Comparison of ENCODE assay signal across 8 cellular contexts in genomic region chr20:38806855-38807655, GRCh38. TPM values are rescaled to one million over a fixed set of nuclear protein-coding genes. Genes with fewer than 3 reads are reported as not detected.
A peak's percentile ranks its signal among the peaks of the same experiment; 100 is the strongest.
DNase-seq lines count a peak whose midpoint lies in the region; ATAC-seq, FAIRE-seq and TF ChIP-seq lines count a peak whose summit lies in the region.

No MANE protein-coding gene starts in this region.

- H3K9me3 Mint-ChIP-seq in WTC11, result no peaks in the 10 kb centered on the region

- H3K36me3 ChIP-seq in effector memory CD4-positive, alpha-beta T cell (ENCODE audit: control insufficient read depth, insufficient read depth, low read length), result peaks cover 15% of the 10 kb centered on the region
- H3K36me3 ChIP-seq in ovary, result no peaks in the 10 kb centered on the region

- CTCF ChIA-PET in A549 (lab: Yijun Ruan, JAX), result interaction anchor here (0.6 to 2.7 kb wide), 8 partner anchors 17 to 173 kb away, joined by 3 to 9 read pairs (median 3); no protein-coding TSS in a partner anchor
- CTCF ChIA-PET in WTC11 (lab: Charles Lee), result interaction anchor here (0.6 to 4.1 kb wide), 10 partner anchors 11 to 148 kb away, joined by 3 to 39 read pairs (median 3); no protein-coding TSS in a partner anchor

- no peak for TF ChIP-seq EP300 in A549 (IDR thresholded peaks at IDR 0.05)
- no peak for TF ChIP-seq EP300 in ovary (IDR thresholded peaks at IDR 0.05)

- H3K9me3 ChIP-seq in A549, result no peaks in the 10 kb centered on the region
- no peaks in the 10 kb centered on the region for H3K9me3 ChIP-seq in effector memory CD4-positive, alpha-beta T cell (ENCODE audit: control insufficient read depth, low read length)
- H3K9me3 ChIP-seq in ovary, result no peaks in the 10 kb centered on the region

- H3K27ac Mint-ChIP-seq in WTC11, result no peak overlapping the region

- no peaks in the 10 kb centered on the region for H3K27me3 ChIP-seq in effector memory CD4-positive, alpha-beta T cell (replicated peaks; ENCODE audit: control insufficient read depth, insufficient read depth, low read length, poor library complexity, severe bottlenecking)
- no peaks in the 10 kb centered on the region for H3K27me3 ChIP-seq in ovary

- WGBS in A549 (ENCODE audit: missing lambda C conversion rate), result 83% methylated on average over 28 of the region's 32 CpGs
- WGBS in ovary, 3 donors, result 8 to 17% (median 9%) methylated on average over 18 to 32 of the region's 32 CpGs

- H3K4me2 ChIP-seq in A549, result peak overlapping the region; percentile 98

- ATAC-seq in A549 (no peak), GM21619 (IDR thresholded peaks at IDR 0.05; ENCODE audit: unreplicated experiment) (peak; percentile 6), WTC11 (0 out of 2 replicates have a peak, but pooled peaks have one; percentile 0), GM19035 (IDR thresholded peaks at IDR 0.05; ENCODE audit: unreplicated experiment) (no peak)

- FAIRE-seq in A549 (lab: Jason Lieb, UNC), result no peak

- DNase-seq in A549 (ENCODE audit: low read depth in 1 of 2, low spot score in 1 of 2), result no peak
- peak; percentile 27 for DNase-seq in WTC11 (ENCODE audit: low spot score)
- peak; percentile 24 to 48 (median 29) for DNase-seq in effector memory CD4-positive, alpha-beta T cell
- DNase-seq in ovary, result no peak
- no peak for DNase-seq in EL
- DNase-seq in NCI-H1694 treated with DMSO at 0.1 percent for 48 hours (lab: John Stamatoyannopoulos, UW), result no peak

- peak overlapping the region; percentile 69 for H3K4me3 Mint-ChIP-seq in WTC11

- peak overlapping the region; percentile 61; the same call in 2 of the 3 replicates for H3K4me3 ChIP-seq in A549
- peak overlapping the region; percentile 87 for H3K4me3 ChIP-seq in effector memory CD4-positive, alpha-beta T cell (ENCODE audit: insufficient read depth, low read depth, low read length, poor library complexity, severe bottlenecking)
- H3K4me3 ChIP-seq in ovary, result peak overlapping the region; percentile 43

- TF ChIP-seq CTCF in A549 (IDR thresholded peaks at IDR 0.05) (no peak), WTC11 (IDR thresholded peaks at IDR 0.05) (no peak), ovary (IDR thresholded peaks at IDR 0.05) (no peak)

- H3K27ac ChIP-seq in A549, result no peak overlapping the region
- peak overlapping the region; percentile 99 for H3K27ac ChIP-seq in effector memory CD4-positive, alpha-beta T cell (ENCODE audit: insufficient read depth, low read length, poor library complexity, severe bottlenecking)
- no peak overlapping the region for H3K27ac ChIP-seq in ovary

- TF ChIP-seq RAD21 in A549 (conservative IDR thresholded peaks at IDR 0.05 in 1 of 2, IDR thresholded peaks at IDR 0.05 in 1 of 2), result no peak

- TF ChIP-seq POLR2A in A549 (IDR thresholded peaks at IDR 0.05; ENCODE audit: low read length), result no peak
- TF ChIP-seq POLR2A in ovary (IDR thresholded peaks at IDR 0.05), result no peak

- H3K4me1 Mint-ChIP-seq in WTC11, result peaks cover 37% of the 10 kb centered on the region

- H3K27me3 Mint-ChIP-seq in WTC11 (ENCODE audit: low read depth), result peaks cover 29% of the 10 kb centered on the region

- POLR2A ChIA-PET in A549 (lab: Yijun Ruan, JAX), result no interaction called here
- POLR2A ChIA-PET in WTC11 (lab: Charles Lee), result no interaction called here

- intact Hi-C loops in ovary (cut with DNase I), result no loop called here

- no peaks in the 10 kb centered on the region for H3K36me3 Mint-ChIP-seq in WTC11

- H3K4me1 ChIP-seq in A549 (no peaks in the 10 kb centered on the region), ovary (ENCODE audit: insufficient read depth) (peaks cover 4% of the 10 kb centered on the region)
- H3K4me1 ChIP-seq in effector memory CD4-positive, alpha-beta T cell (ENCODE audit: control insufficient read depth, insufficient read depth, low read length, poor library complexity, severe bottlenecking), result peaks cover 52% of the 10 kb centered on the region

TF ChIP-seq in A549, 52 proteins besides CTCF, POLR2A, EP300 and RAD21:
- TF ChIP-seq JUN (IDR thresholded peaks at IDR 0.05), result no peak
- no peak for TF ChIP-seq RNF2 (IDR thresholded peaks at IDR 0.05; ENCODE audit: borderline replicate concordance, low read depth)
- no peak for TF ChIP-seq CHD4 (IDR thresholded peaks at IDR 0.05; ENCODE audit: borderline replicate concordance)
- TF ChIP-seq JUNB (IDR thresholded peaks at IDR 0.05), result no peak
- TF ChIP-seq HOXA7 (CRISPR knock-in tag; IDR thresholded peaks at IDR 0.05), result no peak
- TF ChIP-seq MAFK (IDR thresholded peaks at IDR 0.05; ENCODE audit: partially characterized antibody), result no peak
- TF ChIP-seq HMGXB4 (CRISPR knock-in tag; IDR thresholded peaks at IDR 0.05; ENCODE audit: borderline replicate concordance), result no peak
- TF ChIP-seq ESRRA (IDR thresholded peaks at IDR 0.05; ENCODE audit: borderline replicate concordance, low read length), result no peak

TF ChIP-seq in WTC11, 78 proteins besides CTCF, POLR2A, EP300 and RAD21 (continues in another document):
- TF ChIP-seq TP53 (CRISPR knock-in tag; IDR thresholded peaks at IDR 0.05) (no peak), ZNF232 (CRISPR knock-in tag; IDR thresholded peaks at IDR 0.05) (no peak), IRF1 (CRISPR knock-in tag; IDR thresholded peaks at IDR 0.05) (no peak), TEAD1 (CRISPR knock-in tag; IDR thresholded peaks at IDR 0.05) (no peak), FOXP1 (CRISPR knock-in tag; IDR thresholded peaks at IDR 0.05; ENCODE audit: borderline replicate concordance) (no peak), EMX1 (CRISPR knock-in tag; IDR thresholded peaks at IDR 0.05) (no peak), FOXP4 (CRISPR knock-in tag; IDR thresholded peaks at IDR 0.05) (no peak), JUN (CRISPR knock-in tag; IDR thresholded peaks at IDR 0.05) (no peak), ELF4 (CRISPR knock-in tag; IDR thresholded peaks at IDR 0.05; ENCODE audit: low read depth) (no peak), GRHL2 (CRISPR knock-in tag; IDR thresholded peaks at IDR 0.05; ENCODE audit: insufficient replicate concordance, severe bottlenecking) (no peak), ZNF317 (CRISPR knock-in tag; IDR thresholded peaks at IDR 0.05; ENCODE audit: borderline replicate concordance, low read depth) (no peak), ERG (CRISPR knock-in tag; IDR thresholded peaks at IDR 0.05) (no peak), GABPB1 (CRISPR knock-in tag; IDR thresholded peaks at IDR 0.05) (no peak), SMAD4 (CRISPR knock-in tag; IDR thresholded peaks at IDR 0.05) (no peak)

RNA-seq across cellular contexts. Expression of gene PPP1R16B, which starts 1.6 kb away (rescaled TPM):
- polyA plus RNA-seq in A549 (2011; rRNA removed) (0.17 and 0.28 TPM in 2 replicates), A549 (2017; fragmentation: RNase III; extraction: RNeasy Plus Mini Kit Qiagen cat#74134 plus additional on column Dnase treatment) (0.14 to 0.31 TPM (median 0.29 TPM) in 3 replicates), ovary (10 to 100 TPM in 1 of 2 donors, 1 to 10 TPM in 1; 2.5 to 11.2 TPM)
- 0.06 and 0.07 TPM in 2 replicates for polyA plus RNA-seq in A549 (2012; cell fraction: cytosol; rRNA removed)
- 0.09 and 0.11 TPM in 2 replicates for polyA plus RNA-seq in A549 (2012; cell fraction: nucleus; rRNA removed)
- 0.39 and 0.62 TPM in 2 replicates for polyA minus RNA-seq in A549 (2011; rRNA and poly(A)+ RNA removed)
- total RNA-seq in WTC11 (2021) (8.1 to 12.0 TPM (median 8.2 TPM) in 3 replicates), ovary (10 to 100 TPM in 1 of 7 donors, 1 to 10 TPM in 4, under 1 TPM in 2; 0.92 to 56.4 (median 2.9) TPM)

RNA-seq across cellular contexts. Expression of gene ACTR5, which starts 58.8 kb away (rescaled TPM):
- 11.9 and 13.4 TPM in 2 replicates for polyA plus RNA-seq in A549 (2011; rRNA removed)
- 10.2 and 11.2 TPM in 2 replicates for polyA plus RNA-seq in A549 (2012; cell fraction: cytosol; rRNA removed)
- 19.4 and 21.0 TPM in 2 replicates for polyA plus RNA-seq in A549 (2012; cell fraction: nucleus; rRNA removed)
- 7.7 to 9.3 TPM (median 8.8 TPM) in 3 replicates for polyA plus RNA-seq in A549 (2017; fragmentation: RNase III; extraction: RNeasy Plus Mini Kit Qiagen cat#74134 plus additional on column Dnase treatment)
- 9.3 and 11.0 TPM in 2 replicates for polyA minus RNA-seq in A549 (2011; rRNA and poly(A)+ RNA removed)
- 9.8 to 12.0 TPM (median 11.5 TPM) in 3 replicates for total RNA-seq in WTC11 (2021)
- 10 to 100 TPM in 4 of 7 donors, 1 to 10 TPM in 3; 6.2 to 12.3 (median 10.6) TPM for total RNA-seq in ovary
- 1 to 10 TPM; 6.8 to 7.1 TPM for polyA plus RNA-seq in ovary

Comparison
In these comparisons a context has a peak if more than half of its experiments do, and no peak if none do; other contexts are left out.
1. ATAC-seq: peak in GM21619 (single experiment) and WTC11 (single experiment); none in A549 (0 of 2) and GM19035 (single experiment).
2. DNase-seq: peak in WTC11 (single experiment) and effector memory CD4-positive, alpha-beta T cell (3 of 3); none in A549 (0 of 2), ovary (0 of 5), EL (single experiment) and NCI-H1694 treated with DMSO at 0.1 percent for 48 hours (single experiment).
3. Peak in every context shown above with its lines, with median percentiles within 50 percentile points of each other: H3K4me3 ChIP-seq.